ENCODE assay signal across 24 cellular contexts in genomic region chr13:84524586-84524985, GRCh38.
"Had no signal": no experiment of that assay in that cellular context is flagged by ENCODE, and none has a peak within 500 bp of the region (broad histone marks: within the 10 kb centered on the region; RNA-seq: fewer than 3 reads in every experiment).

No MANE protein-coding gene starts in this region.

- H3K27ac ChIP-seq: ascending aorta, coronary artery, dorsolateral prefrontal cortex, gastroesophageal sphincter had no signal

- ATAC-seq: activated CD4-positive, alpha-beta T cell treated with anti-CD3 and anti-CD28 coated beads for 36 hours; activated naive CD4-positive, alpha-beta T cell treated with anti-CD3 and anti-CD28 coated beads, Interleukin-2, amount 50 U/mL, for 72 hours; activated T-cell treated with anti-CD3 and anti-CD28 coated beads, Interleukin-2, amount 50 U/mL, for 72 hours; esophagus mucosa; gastroesophageal sphincter had no signal

- DNase-seq: activated CD4-positive, alpha-beta memory T cell treated with anti-CD3 and anti-CD28 coated beads for 36 hours; activated CD4-positive, alpha-beta T cell treated with anti-CD3 and anti-CD28 coated beads for 36 hours; activated CD4-positive, alpha-beta T cell treated with anti-CD3 and anti-CD28 coated beads, Interleukin-2, amount 10 ng/mL, durations not matched to agents 24 days and 14 days; activated CD4-positive, CD25-positive, alpha-beta regulatory T cell; activated CD4-positive, CD25-positive, alpha-beta regulatory T cell treated with anti-CD3 and anti-CD28 coated beads, Interleukin-2, amount 50 U/mL, for 72 hours; activated CD8-positive, alpha-beta memory T cell treated with anti-CD3 and anti-CD28 coated beads, Interleukin-2, amount 50 U/mL, for 48 hours; activated gamma-delta T cell; activated naive CD4-positive, alpha-beta T cell; activated naive CD4-positive, alpha-beta T cell treated with anti-CD3 and anti-CD28 coated beads, Interleukin-2, amount 10 ng/mL, durations not matched to agents 7 days and 5 days; activated naive CD8-positive, alpha-beta T cell treated with anti-CD3 and anti-CD28 coated beads, Interleukin-2, amount 10 ng/mL, durations not matched to agents 7 days and 5 days; activated T-cell treated with anti-CD3 and anti-CD28 coated beads for 4 hours; activated T-cell treated with anti-CD3 and anti-CD28 coated beads, Interleukin-2, amount 50 U/mL, for 24 hours; activated T-cell treated with anti-CD3 and anti-CD28 coated beads, Interleukin-2, amount 50 U/mL, for 72 hours; dorsolateral prefrontal cortex; effector memory CD4-positive, alpha-beta T cell; endodermal cell; foreskin fibroblast; head of caudate nucleus; T-helper 2 cell had no signal

- H3K36me3 ChIP-seq: ascending aorta, gastroesophageal sphincter had no signal

- H3K4me1 ChIP-seq: ascending aorta, gastroesophageal sphincter had no signal

- H3K4me3 ChIP-seq: ascending aorta, coronary artery, dorsolateral prefrontal cortex, gastroesophageal sphincter had no signal

- H3K9me3 ChIP-seq: ascending aorta, gastroesophageal sphincter had no signal

- H3K27me3 ChIP-seq: ascending aorta, dorsolateral prefrontal cortex, gastroesophageal sphincter had no signal
